ENCODE assay signal across 19 cellular contexts in genomic region chr4:144687466-144687865, GRCh38. TPM values are rescaled to one million over a fixed set of nuclear protein-coding genes. Genes with fewer than 3 reads are reported as not detected.
A peak's percentile ranks its signal among the peaks of the same experiment; 100 is the strongest.
DNase-seq lines count a peak whose midpoint lies in the region; ATAC-seq and TF ChIP-seq lines count a peak whose summit lies in the region.
"Had no signal": no experiment of that assay in that cellular context is flagged by ENCODE, and none has a peak within 500 bp of the region (broad histone marks: within the 10 kb centered on the region; RNA-seq: fewer than 3 reads in every experiment).

No MANE protein-coding gene starts in this region.

- H3K4me1 ChIP-seq in mesenchymal stem cell (ENCODE audit: control insufficient read depth, insufficient read depth, low read depth, low read length) = no peaks in the 10 kb centered on the region
- H3K4me1 ChIP-seq: A549, BE2C had no signal

- H3K4me2 ChIP-seq in mesenchymal stem cell (ENCODE audit: low read length, poor library complexity, severe bottlenecking) = no peak overlapping the region
- H3K4me2 ChIP-seq: A549 had no signal

- H2BK120ac ChIP-seq in mesenchymal stem cell (ENCODE audit: low read depth, low read length) = no peak overlapping the region

- H3K4ac ChIP-seq in mesenchymal stem cell (ENCODE audit: low read depth in 1 of 2, low read length in 2 of 2) = no peak overlapping the region

- H3K9ac ChIP-seq in mesenchymal stem cell (ENCODE audit: low read length) = no peak overlapping the region
- H3K9ac ChIP-seq: GM23248 had no signal

- no peak overlapping the region for H2AFZ ChIP-seq in mesenchymal stem cell (ENCODE audit: low read depth, low read length)
- H2AFZ ChIP-seq: GM23248 had no signal

- no peaks in the 10 kb centered on the region for H3K79me1 ChIP-seq in mesenchymal stem cell (replicated peaks; ENCODE audit: low read length, poor library complexity, severe bottlenecking)

- TF ChIP-seq POLR2A in NB4 (IDR thresholded peaks at IDR 0.05; ENCODE audit: extremely low read depth, insufficient read length) = no peak

- no peak overlapping the region for H3K27ac ChIP-seq in mesenchymal stem cell (ENCODE audit: low read length, poor library complexity, severe bottlenecking)
- H3K27ac ChIP-seq: A549, C4-2B, GM23248 had no signal

- TF ChIP-seq CTCF in NB4 (IDR thresholded peaks at IDR 0.05; ENCODE audit: low read depth, low read length) = no peak
- no peak for TF ChIP-seq CTCF in epithelial cell of esophagus (IDR thresholded peaks at IDR 0.05; ENCODE audit: insufficient read depth, low read depth, low read length, missing control alignments)

- H2BK5ac ChIP-seq in mesenchymal stem cell (ENCODE audit: low read depth, low read length, poor library complexity, severe bottlenecking) = no peak overlapping the region

- ATAC-seq in HG03159 (IDR thresholded peaks at IDR 0.05; ENCODE audit: unreplicated experiment) = no peak
- ATAC-seq: A549, HCT116 had no signal

- peak; percentile 10 for DNase-seq in NB4 (ENCODE audit: low read depth)
- peak; percentile 74 for DNase-seq in NOMO-1 treated with DMSO at 0.1 percent for 48 hours (lab: John Stamatoyannopoulos, UW; ENCODE audit: unreplicated experiment)
- peak; percentile 17 for DNase-seq in epithelial cell of esophagus (ENCODE audit: low read depth)
- DNase-seq in renal cortical epithelial cell (ENCODE audit: low read depth) = peak; percentile 67
- DNase-seq in glomerular visceral epithelial cell (ENCODE audit: extremely low spot score) = no peak
- DNase-seq in mesenchymal stem cell = no peak
- no peak for DNase-seq in activated CD8-positive, alpha-beta memory T cell treated with anti-CD3 and anti-CD28 coated beads for 24 hours
- DNase-seq: BE2C; CD4-positive, alpha-beta memory T cell; DMS153; DMS79 treated with DMSO at 0.1 percent for 48 hours; GDM1; GM23248 had no signal

- no CpG with 5 or more reads among the region's 1 CpG for WGBS in mesenchymal stem cell

- H4K8ac ChIP-seq in mesenchymal stem cell (ENCODE audit: low read length) = no peak overlapping the region

- H2BK15ac ChIP-seq in mesenchymal stem cell (ENCODE audit: low read depth, poor library complexity, severe bottlenecking) = no peak overlapping the region

- no peak overlapping the region for H2BK12ac ChIP-seq in mesenchymal stem cell (ENCODE audit: low read length in 2 of 2)

- no peak overlapping the region for H3K14ac ChIP-seq in mesenchymal stem cell (ENCODE audit: low read length in 2 of 2)

- H4K91ac ChIP-seq in mesenchymal stem cell (ENCODE audit: low read length) = no peak overlapping the region

- no peaks in the 10 kb centered on the region for H3K36me3 ChIP-seq in mesenchymal stem cell (ENCODE audit: control insufficient read depth in 1 of 2, insufficient read depth in 2 of 2, low read depth in 1 of 2, low read length in 2 of 2)
- H3K36me3 ChIP-seq: BE2C had no signal

- H3K4me3 ChIP-seq in NB4 (ENCODE audit: low read depth, low read length) = no peak overlapping the region
- no peak overlapping the region for H3K4me3 ChIP-seq in epithelial cell of esophagus (ENCODE audit: low read length)
- H3K4me3 ChIP-seq in mesenchymal stem cell (ENCODE audit: insufficient read depth in 1 of 2, low read depth in 1 of 2, low read length in 2 of 2) = no peak overlapping the region
- H3K4me3 ChIP-seq: A549, GM23248 had no signal

- H3K9me3 ChIP-seq in mesenchymal stem cell (ENCODE audit: control insufficient read depth, low read length) = no peaks in the 10 kb centered on the region
- H3K9me3 ChIP-seq: A549, BE2C had no signal

- no peak overlapping the region for H3K23ac ChIP-seq in mesenchymal stem cell (ENCODE audit: low read length in 2 of 2)

- H3K27me3 ChIP-seq in mesenchymal stem cell (ENCODE audit: control insufficient read depth in 1 of 2, insufficient read depth in 1 of 2, low read length in 2 of 2) = no peaks in the 10 kb centered on the region
- H3K27me3 ChIP-seq: BE2C had no signal

- no peak overlapping the region for H2AK5ac ChIP-seq in mesenchymal stem cell (ENCODE audit: low read length, severe bottlenecking)

- no peak overlapping the region for H3K18ac ChIP-seq in mesenchymal stem cell (ENCODE audit: low read depth in 1 of 2, low read length in 2 of 2)

RNA-seq across cellular contexts. Expression of gene HHIP, which starts 41.5 kb away (rescaled TPM):
- 0.15 and 0.17 TPM in 2 replicates for total RNA-seq in renal cortical epithelial cell
- 0.01 TPM for polyA plus RNA-seq in mesenchymal stem cell (2013, experiment 1 of 2)
- polyA plus RNA-seq in mesenchymal stem cell (2013, experiment 2 of 2) = under 0.01 TPM
- total RNA-seq: CD4-positive, alpha-beta memory T cell; HT-29 had no signal
- polyA plus RNA-seq: CD4-positive, alpha-beta memory T cell; IgD-negative memory B cell had no signal

Comparison
In these comparisons a context has a peak if more than half of its experiments do, and no peak if none do; other contexts are left out.
1. DNase-seq: peak in NB4 (single experiment), NOMO-1 treated with DMSO at 0.1 percent for 48 hours (single experiment), epithelial cell of esophagus (single experiment) and renal cortical epithelial cell (single experiment); none in glomerular visceral epithelial cell (single experiment), mesenchymal stem cell (single experiment) and activated CD8-positive, alpha-beta memory T cell treated with anti-CD3 and anti-CD28 coated beads for 24 hours (single experiment).